In the genomic region with DNA sequence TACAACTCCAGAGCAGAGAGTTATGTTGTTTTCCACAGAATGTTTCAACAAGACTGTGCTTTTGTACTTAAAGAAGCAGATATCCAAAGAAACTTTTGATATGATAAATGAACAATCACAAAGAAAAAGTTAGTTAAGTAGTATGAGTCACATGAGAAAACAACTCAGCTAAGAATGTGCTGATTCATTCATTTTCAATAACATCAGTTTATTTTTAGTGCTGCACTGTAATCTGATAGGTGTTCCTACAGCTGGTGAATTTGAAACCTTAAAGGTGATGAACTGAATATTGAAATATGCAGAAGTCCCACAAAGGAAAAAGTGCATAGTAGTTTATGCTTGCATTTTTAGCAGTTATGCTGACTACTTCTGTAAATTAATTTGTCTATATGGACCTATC, we compare ENCODE assay signal across 10 cellular contexts.
DNase-seq lines count a peak whose midpoint lies in the region; ATAC-seq, FAIRE-seq and TF ChIP-seq lines count a peak whose summit lies in the region.
"Had no signal": no experiment of that assay in that cellular context is flagged by ENCODE, and none has a peak within 500 bp of the region (broad histone marks: within the 10 kb centered on the region; RNA-seq: fewer than 3 reads in every experiment).

No MANE protein-coding gene starts in this region.

- no peak overlapping the region for H2BK120ac ChIP-seq in H1 (replicated peaks; ENCODE audit: low read depth, low read length)

- H3K4me3 ChIP-seq in H1 (ENCODE audit: extremely low read depth in 1 of 4, insufficient read depth in 2 of 4, low read depth in 3 of 4, low read length in 4 of 4) (no peak overlapping the region), parathyroid adenoma (ENCODE audit: low read depth, low read length) (peak overlapping the region; percentile 12)
- H3K4me3 ChIP-seq: lower lobe of right lung had no signal

- no peak overlapping the region for H3K23ac ChIP-seq in H1 (ENCODE audit: insufficient read length)

- TF ChIP-seq CTCF in H1 (IDR thresholded peaks at IDR 0.05; ENCODE audit: control extremely low read depth in 1 of 3, insufficient read depth in 1 of 3, low read depth in 1 of 3, low read length in 3 of 3) = no peak
- no peak for TF ChIP-seq CTCF in parathyroid adenoma (IDR thresholded peaks at IDR 0.05)

- no peak overlapping the region for H3K4ac ChIP-seq in H1 (replicated peaks; ENCODE audit: insufficient read length, low read depth, low read length)

- H3K36me3 ChIP-seq in H1 (ENCODE audit: control insufficient read depth in 2 of 4, insufficient read depth in 4 of 4, low read length in 3 of 4) = peaks cover 0 to 7% (median 0%) of the 10 kb centered on the region in 4 experiments; a peak in 1 of 8 replicates
- no peaks in the 10 kb centered on the region for H3K36me3 ChIP-seq in parathyroid adenoma (ENCODE audit: control insufficient read depth, insufficient read depth, low read length)
- H3K36me3 ChIP-seq: lower lobe of right lung had no signal

- no peak overlapping the region for H4K91ac ChIP-seq in H1 (replicated peaks; ENCODE audit: insufficient read length, low read length)

- no peak overlapping the region for H2BK12ac ChIP-seq in H1 (ENCODE audit: low read depth, low read length)

- no peak overlapping the region for H2BK5ac ChIP-seq in H1 (ENCODE audit: low read depth, low read length)

- H3K27me3 Mint-ChIP-seq in effector memory CD8-positive, alpha-beta T cell = no peaks in the 10 kb centered on the region

- no peaks in the 10 kb centered on the region for H3K36me3 Mint-ChIP-seq in effector memory CD8-positive, alpha-beta T cell (ENCODE audit: insufficient read depth)

- no peak for TF ChIP-seq POLR2A in H1 (IDR thresholded peaks at IDR 0.05; ENCODE audit: control extremely low read depth in 1 of 2, low read depth in 2 of 2, low read length in 2 of 2)

- H3K4me3 Mint-ChIP-seq in effector memory CD8-positive, alpha-beta T cell = no peak overlapping the region

- no peak overlapping the region for H3K27ac ChIP-seq in H1 (ENCODE audit: low read depth, low read length)
- peak overlapping the region; percentile 47 for H3K27ac ChIP-seq in parathyroid adenoma
- H3K27ac ChIP-seq: lower lobe of right lung had no signal

- no peak overlapping the region for H3K4me2 ChIP-seq in H1 (ENCODE audit: insufficient read depth in 1 of 2, low read depth in 2 of 2, low read length in 2 of 2)
- H3K4me2 ChIP-seq in parathyroid adenoma (ENCODE audit: low read length) = peak overlapping the region; percentile 50

- H3K27ac Mint-ChIP-seq in effector memory CD8-positive, alpha-beta T cell = no peak overlapping the region

- H3K4me1 ChIP-seq in H1 (replicated peaks in 1 of 4; ENCODE audit: control insufficient read depth in 3 of 4, insufficient read depth in 4 of 4, low read length in 3 of 4) (peaks cover 0 to 5% (median 2%) of the 10 kb centered on the region in 4 experiments; a peak in 3 of 7 replicates), parathyroid adenoma (no peaks in the 10 kb centered on the region)
- H3K4me1 ChIP-seq: lower lobe of right lung had no signal

- H3K9me3 ChIP-seq in H1 (ENCODE audit: insufficient read depth in 2 of 2, low read depth in 1 of 2, low read length in 1 of 2) (peaks cover 8 to 10% of the 10 kb centered on the region in 2 experiments), parathyroid adenoma (ENCODE audit: control insufficient read depth, low read length) (no peaks in the 10 kb centered on the region)
- H3K9me3 ChIP-seq: lower lobe of right lung had no signal

- H4K5ac ChIP-seq in H1 (ENCODE audit: insufficient read length, low read depth, low read length) = peak overlapping the region; percentile 69

- CTCF ChIA-PET in H1 (lab: Charles Lee; ENCODE audit: partially characterized antibody) = interaction anchor here (0.7 kb wide), 1 partner anchor 11 kb away, joined by 3 read pairs; no protein-coding TSS in a partner anchor

- no peaks in the 10 kb centered on the region for H3K79me1 ChIP-seq in H1 (ENCODE audit: low read depth, low read length)

- no peak overlapping the region for H2BK20ac ChIP-seq in H1 (ENCODE audit: low read length)

- no peak overlapping the region for H2BK15ac ChIP-seq in H1 (ENCODE audit: low read length)

- TF ChIP-seq EP300 in H1 (IDR thresholded peaks at IDR 0.05; ENCODE audit: borderline replicate concordance in 1 of 2, low read depth in 2 of 2, low read length in 2 of 2) = no peak

- H3K56ac ChIP-seq in H1 (replicated peaks; ENCODE audit: insufficient read length, low read depth, low read length) = no peak overlapping the region

- H3K27me3 ChIP-seq in H1 (replicated peaks in 1 of 4; ENCODE audit: control insufficient read depth in 3 of 4, extremely low read depth in 1 of 4, insufficient read depth in 3 of 4, low read length in 3 of 4) (no peaks in the 10 kb centered on the region), parathyroid adenoma (ENCODE audit: control insufficient read depth, insufficient read depth, low read length) (no peaks in the 10 kb centered on the region)

- POLR2A ChIA-PET in H1 (lab: Charles Lee; ENCODE audit: partially characterized antibody) = interaction anchor here (1.4 kb wide), 1 partner anchor 21 kb away, joined by 3 read pairs; no protein-coding TSS in a partner anchor

- no peak overlapping the region for H3K18ac ChIP-seq in H1 (ENCODE audit: extremely low read depth, low read length)

- H3K9me3 Mint-ChIP-seq in effector memory CD8-positive, alpha-beta T cell = peaks cover 0 to 1% of the 10 kb centered on the region in 2 donors

- no peak overlapping the region for H2AK5ac ChIP-seq in H1 (ENCODE audit: low read depth, low read length)

- H2AFZ ChIP-seq in H1 (ENCODE audit: low read length) (no peak overlapping the region), parathyroid adenoma (no peak overlapping the region)

- DNase-seq in GM03348 (ENCODE audit: low spot score) = peak; percentile 69
- peak; percentile 11 for DNase-seq in LoVo (ENCODE audit: low spot score)
- no peak for DNase-seq in H1 (ENCODE audit: low read depth in 1 of 2, low spot score in 2 of 2)
- no peak for DNase-seq in NCI-H2227 treated with DMSO at 0.1 percent for 48 hours (lab: John Stamatoyannopoulos, UW)
- no peak for DNase-seq in DMS79 treated with DMSO at 0.1 percent for 48 hours (lab: John Stamatoyannopoulos, UW)
- DNase-seq in effector memory CD8-positive, alpha-beta T cell = no peak
- DNase-seq: cortex of kidney, lower lobe of right lung had no signal

- TF ChIP-seq RAD21 in H1 (IDR thresholded peaks at IDR 0.05 in 1 of 2, conservative IDR thresholded peaks at IDR 0.05 in 1 of 2; ENCODE audit: low read depth in 2 of 2, low read length in 2 of 2) = no peak

- no peaks in the 10 kb centered on the region for H3K4me1 Mint-ChIP-seq in effector memory CD8-positive, alpha-beta T cell (ENCODE audit: low read depth in 2 of 2)

- no peak overlapping the region for H4K8ac ChIP-seq in H1 (ENCODE audit: extremely low read depth, insufficient read depth, low read length)

- no peaks in the 10 kb centered on the region; the same call in 1 of the 2 replicates for H3K23me2 ChIP-seq in H1 (ENCODE audit: low read depth, low read length)

- ATAC-seq in effector memory CD8-positive, alpha-beta T cell (replicated peaks) = no peak
- no peak for ATAC-seq in HG02981 (IDR thresholded peaks at IDR 0.05; ENCODE audit: unreplicated experiment)
- ATAC-seq: lower lobe of right lung had no signal

- no peak overlapping the region for H3K14ac ChIP-seq in H1 (ENCODE audit: insufficient read length)

- H3K9ac ChIP-seq in H1 (replicated peaks in 1 of 4; ENCODE audit: extremely low read depth in 1 of 4, low read depth in 3 of 4, low read length in 3 of 4) (no peak overlapping the region), parathyroid adenoma (no peak overlapping the region)

- H4K20me1 ChIP-seq in H1 (replicated peaks in 1 of 2; ENCODE audit: control insufficient read depth in 1 of 2, insufficient read depth in 2 of 2, low read length in 2 of 2) = no peaks in the 10 kb centered on the region

- H3K79me2 ChIP-seq in H1 (ENCODE audit: control insufficient read depth in 1 of 2, insufficient read depth in 2 of 2, low read length in 2 of 2) (no peaks in the 10 kb centered on the region), parathyroid adenoma (no peaks in the 10 kb centered on the region)

- FAIRE-seq in H1 (lab: Jason Lieb, UNC) = no peak

TF ChIP-seq in H1, 55 proteins besides CTCF, POLR2A, EP300 and RAD21:
- TF ChIP-seq BCL11A (IDR thresholded peaks at IDR 0.05; ENCODE audit: low read depth in 2 of 2, low read length in 2 of 2) (no peak), MAFK (IDR thresholded peaks at IDR 0.05; ENCODE audit: low read depth, low read length) (peak; percentile 72; the same call in 1 of the 2 replicates), SIN3A (conservative IDR thresholded peaks at IDR 0.05 in 1 of 2, IDR thresholded peaks at IDR 0.05 in 1 of 2; ENCODE audit: low read depth in 1 of 2, low read length in 2 of 2) (no peak)
TF ChIP-seq in H1: peak in this region for 1.

Comparison
In these comparisons a context has a peak if more than half of its experiments do, and no peak if none do; other contexts are left out.
1. DNase-seq: peak in GM03348 (single experiment) and LoVo (single experiment); none in H1 (0 of 2), NCI-H2227 treated with DMSO at 0.1 percent for 48 hours (single experiment), DMS79 treated with DMSO at 0.1 percent for 48 hours (single experiment) and effector memory CD8-positive, alpha-beta T cell (0 of 3).